In the genomic region with DNA sequence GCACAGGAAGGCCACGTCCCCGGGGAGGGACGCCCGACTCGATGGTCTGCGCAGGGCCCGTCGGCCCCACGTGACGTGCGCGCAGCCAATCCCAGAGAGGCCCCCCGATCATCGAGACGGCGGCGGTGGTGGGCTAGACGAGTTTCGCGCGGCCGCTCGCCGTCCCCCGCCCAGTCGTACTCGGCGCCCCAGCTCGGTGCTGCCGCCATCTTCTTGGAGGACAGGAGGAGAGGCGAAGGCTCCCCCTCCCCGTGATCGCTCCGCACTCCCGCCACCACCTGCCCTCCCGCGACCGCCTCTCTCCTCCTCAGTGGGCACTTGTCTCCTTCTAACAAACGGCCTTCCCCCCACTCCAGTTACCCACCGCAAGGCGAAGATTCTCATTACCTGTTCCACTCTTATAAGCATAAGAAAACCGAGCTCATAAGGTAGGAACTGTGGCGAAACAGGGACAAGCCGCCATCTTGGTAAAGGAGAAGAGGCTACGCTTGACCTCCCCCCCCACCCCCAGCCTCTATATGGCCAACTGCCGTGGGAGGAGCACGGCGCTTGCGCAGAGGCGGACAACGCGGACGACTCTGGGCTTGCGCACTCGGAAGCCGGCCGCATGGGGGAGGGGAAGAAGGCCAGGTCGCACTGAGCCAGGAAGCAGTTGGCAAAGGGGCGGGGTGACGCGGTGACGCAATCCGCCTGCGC, we compare ENCODE assay signal across 1 cellular context.
TF ChIP-seq lines count a peak whose summit lies in the region.

A gene with protein sequence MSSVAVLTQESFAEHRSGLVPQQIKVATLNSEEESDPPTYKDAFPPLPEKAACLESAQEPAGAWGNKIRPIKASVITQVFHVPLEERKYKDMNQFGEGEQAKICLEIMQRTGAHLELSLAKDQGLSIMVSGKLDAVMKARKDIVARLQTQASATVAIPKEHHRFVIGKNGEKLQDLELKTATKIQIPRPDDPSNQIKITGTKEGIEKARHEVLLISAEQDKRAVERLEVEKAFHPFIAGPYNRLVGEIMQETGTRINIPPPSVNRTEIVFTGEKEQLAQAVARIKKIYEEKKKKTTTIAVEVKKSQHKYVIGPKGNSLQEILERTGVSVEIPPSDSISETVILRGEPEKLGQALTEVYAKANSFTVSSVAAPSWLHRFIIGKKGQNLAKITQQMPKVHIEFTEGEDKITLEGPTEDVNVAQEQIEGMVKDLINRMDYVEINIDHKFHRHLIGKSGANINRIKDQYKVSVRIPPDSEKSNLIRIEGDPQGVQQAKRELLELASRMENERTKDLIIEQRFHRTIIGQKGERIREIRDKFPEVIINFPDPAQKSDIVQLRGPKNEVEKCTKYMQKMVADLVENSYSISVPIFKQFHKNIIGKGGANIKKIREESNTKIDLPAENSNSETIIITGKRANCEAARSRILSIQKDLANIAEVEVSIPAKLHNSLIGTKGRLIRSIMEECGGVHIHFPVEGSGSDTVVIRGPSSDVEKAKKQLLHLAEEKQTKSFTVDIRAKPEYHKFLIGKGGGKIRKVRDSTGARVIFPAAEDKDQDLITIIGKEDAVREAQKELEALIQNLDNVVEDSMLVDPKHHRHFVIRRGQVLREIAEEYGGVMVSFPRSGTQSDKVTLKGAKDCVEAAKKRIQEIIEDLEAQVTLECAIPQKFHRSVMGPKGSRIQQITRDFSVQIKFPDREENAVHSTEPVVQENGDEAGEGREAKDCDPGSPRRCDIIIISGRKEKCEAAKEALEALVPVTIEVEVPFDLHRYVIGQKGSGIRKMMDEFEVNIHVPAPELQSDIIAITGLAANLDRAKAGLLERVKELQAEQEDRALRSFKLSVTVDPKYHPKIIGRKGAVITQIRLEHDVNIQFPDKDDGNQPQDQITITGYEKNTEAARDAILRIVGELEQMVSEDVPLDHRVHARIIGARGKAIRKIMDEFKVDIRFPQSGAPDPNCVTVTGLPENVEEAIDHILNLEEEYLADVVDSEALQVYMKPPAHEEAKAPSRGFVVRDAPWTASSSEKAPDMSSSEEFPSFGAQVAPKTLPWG (N-terminal part only) (minus strand): TSS at position 490 of the 696 bp plus-strand sequence. CDS start 48,803 bp downstream, outside the sequence.

TF ChIP-seq in HepG2, 621 proteins besides CTCF, POLR2A, EP300 and RAD21 (continued from another document and continues in another):
- TF ChIP-seq MED1 (CRISPR knock-in tag; IDR thresholded peaks at IDR 0.05) (peak; percentile 78), ZNF839 (CRISPR knock-in tag; IDR thresholded peaks at IDR 0.05; ENCODE audit: borderline replicate concordance) (0 out of 2 replicates have a peak, but pooled peaks have one; percentile 16), SIN3A (IDR thresholded peaks at IDR 0.05; ENCODE audit: borderline replicate concordance, low read depth, low read length) (peak; percentile 32), ZNF883 (CRISPR knock-in tag; IDR thresholded peaks at IDR 0.05; ENCODE audit: not compliant biosample characterization) (peak; percentile 23), ZNF451 (CRISPR knock-in tag; IDR thresholded peaks at IDR 0.05) (peak; percentile 33; the same call in 1 of the 2 replicates), HOXA3 (CRISPR knock-in tag; IDR thresholded peaks at IDR 0.05) (peak; percentile 96), CHCHD3 (CRISPR knock-in tag; IDR thresholded peaks at IDR 0.05) (no peak), ZFP36 (IDR thresholded peaks at IDR 0.05; ENCODE audit: borderline replicate concordance, low read depth, low read length, partially characterized antibody) (no peak), ZNF773 (CRISPR knock-in tag; IDR thresholded peaks at IDR 0.05; ENCODE audit: borderline replicate concordance) (0 out of 2 replicates have a peak, but pooled peaks have one; percentile 38), HNRNPUL1 (IDR thresholded peaks at IDR 0.05; ENCODE audit: low read depth, low read length) (no peak), SCMH1 (CRISPR knock-in tag; IDR thresholded peaks at IDR 0.05; ENCODE audit: borderline replicate concordance) (no peak), ATM (IDR thresholded peaks at IDR 0.05; ENCODE audit: borderline replicate concordance) (no peak), RCOR2 (CRISPR knock-in tag; IDR thresholded peaks at IDR 0.05) (no peak), ZFP62 (CRISPR knock-in tag; IDR thresholded peaks at IDR 0.05) (no peak), ZNF777 (CRISPR knock-in tag; IDR thresholded peaks at IDR 0.05) (peak; percentile 40; the same call in 1 of the 2 replicates), ZNF816 (CRISPR knock-in tag; IDR thresholded peaks at IDR 0.05; ENCODE audit: borderline replicate concordance) (peak; percentile 96), HDAC1 (CRISPR knock-in tag; IDR thresholded peaks at IDR 0.05) (peak; percentile 93), ERF (CRISPR knock-in tag; IDR thresholded peaks at IDR 0.05) (peak; percentile 98), ZNF296 (CRISPR knock-in tag; conservative IDR thresholded peaks at IDR 0.05) (no peak), ZNF761 (CRISPR knock-in tag; conservative IDR thresholded peaks at IDR 0.05) (0 out of 2 replicates have a peak, but pooled peaks have one; percentile 11), ZNF83 (CRISPR knock-in tag; IDR thresholded peaks at IDR 0.05; ENCODE audit: borderline replicate concordance) (peak; percentile 80; the same call in 1 of the 2 replicates), HNRNPK (IDR thresholded peaks at IDR 0.05; ENCODE audit: low read depth, low read length, poor library complexity, severe bottlenecking) (no peak), ZFP41 (CRISPR knock-in tag; IDR thresholded peaks at IDR 0.05; ENCODE audit: borderline replicate concordance) (no peak)
- TF ChIP-seq, protein P1, sequence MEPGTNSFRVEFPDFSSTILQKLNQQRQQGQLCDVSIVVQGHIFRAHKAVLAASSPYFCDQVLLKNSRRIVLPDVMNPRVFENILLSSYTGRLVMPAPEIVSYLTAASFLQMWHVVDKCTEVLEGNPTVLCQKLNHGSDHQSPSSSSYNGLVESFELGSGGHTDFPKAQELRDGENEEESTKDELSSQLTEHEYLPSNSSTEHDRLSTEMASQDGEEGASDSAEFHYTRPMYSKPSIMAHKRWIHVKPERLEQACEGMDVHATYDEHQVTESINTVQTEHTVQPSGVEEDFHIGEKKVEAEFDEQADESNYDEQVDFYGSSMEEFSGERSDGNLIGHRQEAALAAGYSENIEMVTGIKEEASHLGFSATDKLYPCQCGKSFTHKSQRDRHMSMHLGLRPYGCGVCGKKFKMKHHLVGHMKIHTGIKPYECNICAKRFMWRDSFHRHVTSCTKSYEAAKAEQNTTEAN (CRISPR knock-in tag; conservative IDR thresholded peaks at IDR 0.05) = no peak
- TF ChIP-seq, protein P2, sequence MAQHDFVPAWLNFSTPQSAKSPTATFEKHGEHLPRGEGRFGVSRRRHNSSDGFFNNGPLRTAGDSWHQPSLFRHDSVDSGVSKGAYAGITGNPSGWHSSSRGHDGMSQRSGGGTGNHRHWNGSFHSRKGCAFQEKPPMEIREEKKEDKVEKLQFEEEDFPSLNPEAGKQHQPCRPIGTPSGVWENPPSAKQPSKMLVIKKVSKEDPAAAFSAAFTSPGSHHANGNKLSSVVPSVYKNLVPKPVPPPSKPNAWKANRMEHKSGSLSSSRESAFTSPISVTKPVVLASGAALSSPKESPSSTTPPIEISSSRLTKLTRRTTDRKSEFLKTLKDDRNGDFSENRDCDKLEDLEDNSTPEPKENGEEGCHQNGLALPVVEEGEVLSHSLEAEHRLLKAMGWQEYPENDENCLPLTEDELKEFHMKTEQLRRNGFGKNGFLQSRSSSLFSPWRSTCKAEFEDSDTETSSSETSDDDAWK (CRISPR knock-in tag; IDR thresholded peaks at IDR 0.05) = no peak
- TF ChIP-seq, protein P3, sequence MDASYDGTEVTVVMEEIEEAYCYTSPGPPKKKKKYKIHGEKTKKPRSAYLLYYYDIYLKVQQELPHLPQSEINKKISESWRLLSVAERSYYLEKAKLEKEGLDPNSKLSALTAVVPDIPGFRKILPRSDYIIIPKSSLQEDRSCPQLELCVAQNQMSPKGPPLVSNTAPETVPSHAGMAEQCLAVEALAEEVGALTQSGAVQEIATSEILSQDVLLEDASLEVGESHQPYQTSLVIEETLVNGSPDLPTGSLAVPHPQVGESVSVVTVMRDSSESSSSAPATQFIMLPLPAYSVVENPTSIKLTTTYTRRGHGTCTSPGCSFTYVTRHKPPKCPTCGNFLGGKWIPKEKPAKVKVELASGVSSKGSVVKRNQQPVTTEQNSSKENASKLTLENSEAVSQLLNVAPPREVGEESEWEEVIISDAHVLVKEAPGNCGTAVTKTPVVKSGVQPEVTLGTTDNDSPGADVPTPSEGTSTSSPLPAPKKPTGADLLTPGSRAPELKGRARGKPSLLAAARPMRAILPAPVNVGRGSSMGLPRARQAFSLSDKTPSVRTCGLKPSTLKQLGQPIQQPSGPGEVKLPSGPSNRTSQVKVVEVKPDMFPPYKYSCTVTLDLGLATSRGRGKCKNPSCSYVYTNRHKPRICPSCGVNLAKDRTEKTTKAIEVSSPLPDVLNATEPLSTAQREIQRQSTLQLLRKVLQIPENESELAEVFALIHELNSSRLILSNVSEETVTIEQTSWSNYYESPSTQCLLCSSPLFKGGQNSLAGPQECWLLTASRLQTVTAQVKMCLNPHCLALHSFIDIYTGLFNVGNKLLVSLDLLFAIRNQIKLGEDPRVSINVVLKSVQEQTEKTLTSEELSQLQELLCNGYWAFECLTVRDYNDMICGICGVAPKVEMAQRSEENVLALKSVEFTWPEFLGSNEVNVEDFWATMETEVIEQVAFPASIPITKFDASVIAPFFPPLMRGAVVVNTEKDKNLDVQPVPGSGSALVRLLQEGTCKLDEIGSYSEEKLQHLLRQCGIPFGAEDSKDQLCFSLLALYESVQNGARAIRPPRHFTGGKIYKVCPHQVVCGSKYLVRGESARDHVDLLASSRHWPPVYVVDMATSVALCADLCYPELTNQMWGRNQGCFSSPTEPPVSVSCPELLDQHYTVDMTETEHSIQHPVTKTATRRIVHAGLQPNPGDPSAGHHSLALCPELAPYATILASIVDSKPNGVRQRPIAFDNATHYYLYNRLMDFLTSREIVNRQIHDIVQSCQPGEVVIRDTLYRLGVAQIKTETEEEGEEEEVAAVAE (CRISPR knock-in tag; IDR thresholded peaks at IDR 0.05; ENCODE audit: borderline replicate concordance) = no peak; the same call in 1 of the 2 replicates
- TF ChIP-seq, protein P4, sequence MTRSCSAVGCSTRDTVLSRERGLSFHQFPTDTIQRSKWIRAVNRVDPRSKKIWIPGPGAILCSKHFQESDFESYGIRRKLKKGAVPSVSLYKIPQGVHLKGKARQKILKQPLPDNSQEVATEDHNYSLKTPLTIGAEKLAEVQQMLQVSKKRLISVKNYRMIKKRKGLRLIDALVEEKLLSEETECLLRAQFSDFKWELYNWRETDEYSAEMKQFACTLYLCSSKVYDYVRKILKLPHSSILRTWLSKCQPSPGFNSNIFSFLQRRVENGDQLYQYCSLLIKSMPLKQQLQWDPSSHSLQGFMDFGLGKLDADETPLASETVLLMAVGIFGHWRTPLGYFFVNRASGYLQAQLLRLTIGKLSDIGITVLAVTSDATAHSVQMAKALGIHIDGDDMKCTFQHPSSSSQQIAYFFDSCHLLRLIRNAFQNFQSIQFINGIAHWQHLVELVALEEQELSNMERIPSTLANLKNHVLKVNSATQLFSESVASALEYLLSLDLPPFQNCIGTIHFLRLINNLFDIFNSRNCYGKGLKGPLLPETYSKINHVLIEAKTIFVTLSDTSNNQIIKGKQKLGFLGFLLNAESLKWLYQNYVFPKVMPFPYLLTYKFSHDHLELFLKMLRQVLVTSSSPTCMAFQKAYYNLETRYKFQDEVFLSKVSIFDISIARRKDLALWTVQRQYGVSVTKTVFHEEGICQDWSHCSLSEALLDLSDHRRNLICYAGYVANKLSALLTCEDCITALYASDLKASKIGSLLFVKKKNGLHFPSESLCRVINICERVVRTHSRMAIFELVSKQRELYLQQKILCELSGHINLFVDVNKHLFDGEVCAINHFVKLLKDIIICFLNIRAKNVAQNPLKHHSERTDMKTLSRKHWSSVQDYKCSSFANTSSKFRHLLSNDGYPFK (CRISPR knock-in tag; IDR thresholded peaks at IDR 0.05; ENCODE audit: borderline replicate concordance) = peak; percentile 96; the same call in 1 of the 2 replicates
- TF ChIP-seq, protein P5, sequence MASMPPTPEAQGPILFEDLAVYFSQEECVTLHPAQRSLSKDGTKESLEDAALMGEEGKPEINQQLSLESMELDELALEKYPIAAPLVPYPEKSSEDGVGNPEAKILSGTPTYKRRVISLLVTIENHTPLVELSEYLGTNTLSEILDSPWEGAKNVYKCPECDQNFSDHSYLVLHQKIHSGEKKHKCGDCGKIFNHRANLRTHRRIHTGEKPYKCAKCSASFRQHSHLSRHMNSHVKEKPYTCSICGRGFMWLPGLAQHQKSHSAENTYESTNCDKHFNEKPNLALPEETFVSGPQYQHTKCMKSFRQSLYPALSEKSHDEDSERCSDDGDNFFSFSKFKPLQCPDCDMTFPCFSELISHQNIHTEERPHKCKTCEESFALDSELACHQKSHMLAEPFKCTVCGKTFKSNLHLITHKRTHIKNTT (CRISPR knock-in tag; IDR thresholded peaks at IDR 0.05) = no peak
- TF ChIP-seq, protein P6, sequence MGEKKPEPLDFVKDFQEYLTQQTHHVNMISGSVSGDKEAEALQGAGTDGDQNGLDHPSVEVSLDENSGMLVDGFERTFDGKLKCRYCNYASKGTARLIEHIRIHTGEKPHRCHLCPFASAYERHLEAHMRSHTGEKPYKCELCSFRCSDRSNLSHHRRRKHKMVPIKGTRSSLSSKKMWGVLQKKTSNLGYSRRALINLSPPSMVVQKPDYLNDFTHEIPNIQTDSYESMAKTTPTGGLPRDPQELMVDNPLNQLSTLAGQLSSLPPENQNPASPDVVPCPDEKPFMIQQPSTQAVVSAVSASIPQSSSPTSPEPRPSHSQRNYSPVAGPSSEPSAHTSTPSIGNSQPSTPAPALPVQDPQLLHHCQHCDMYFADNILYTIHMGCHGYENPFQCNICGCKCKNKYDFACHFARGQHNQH (CRISPR knock-in tag; IDR thresholded peaks at IDR 0.05) = peak; percentile 98
- TF ChIP-seq, protein P7, sequence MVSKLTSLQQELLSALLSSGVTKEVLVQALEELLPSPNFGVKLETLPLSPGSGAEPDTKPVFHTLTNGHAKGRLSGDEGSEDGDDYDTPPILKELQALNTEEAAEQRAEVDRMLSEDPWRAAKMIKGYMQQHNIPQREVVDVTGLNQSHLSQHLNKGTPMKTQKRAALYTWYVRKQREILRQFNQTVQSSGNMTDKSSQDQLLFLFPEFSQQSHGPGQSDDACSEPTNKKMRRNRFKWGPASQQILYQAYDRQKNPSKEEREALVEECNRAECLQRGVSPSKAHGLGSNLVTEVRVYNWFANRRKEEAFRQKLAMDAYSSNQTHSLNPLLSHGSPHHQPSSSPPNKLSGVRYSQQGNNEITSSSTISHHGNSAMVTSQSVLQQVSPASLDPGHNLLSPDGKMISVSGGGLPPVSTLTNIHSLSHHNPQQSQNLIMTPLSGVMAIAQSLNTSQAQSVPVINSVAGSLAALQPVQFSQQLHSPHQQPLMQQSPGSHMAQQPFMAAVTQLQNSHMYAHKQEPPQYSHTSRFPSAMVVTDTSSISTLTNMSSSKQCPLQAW (CRISPR knock-in tag; IDR thresholded peaks at IDR 0.05) = peak; percentile 98
